ENCODE assay signal across 18 cellular contexts in genomic region chr14:91281346-91281745, GRCh38. TPM values are rescaled to one million over a fixed set of nuclear protein-coding genes. Genes with fewer than 3 reads are reported as not detected.
DNase-seq lines count a peak whose midpoint lies in the region; ATAC-seq and TF ChIP-seq lines count a peak whose summit lies in the region.
"Had no signal": no experiment of that assay in that cellular context is flagged by ENCODE, and none has a peak within 500 bp of the region (broad histone marks: within the 10 kb centered on the region; RNA-seq: fewer than 3 reads in every experiment).

No MANE protein-coding gene starts in this region.

- DNase-seq in Daoy (ENCODE audit: low read depth) (peak; percentile 74), HFFc6 (peak; percentile 68), islet precursor cell (peak; percentile 65), NCI-H345 treated with DMSO at 0.1 percent for 48 hours (lab: John Stamatoyannopoulos, UW; ENCODE audit: unreplicated experiment) (no peak), type B pancreatic cell (ENCODE audit: extremely low spot score, unreplicated experiment) (no peak)
- DNase-seq: CD4-positive, alpha-beta memory T cell; dorsolateral prefrontal cortex; KG1; left ventricle myocardium superior; NCI-H1417; NCI-H526; substantia nigra; T-cell had no signal

- H3K4me3 Mint-ChIP-seq in HFFc6 = no peak overlapping the region
- no peak overlapping the region for H3K4me3 Mint-ChIP-seq in activated T-helper 17 cell treated with anti-CD3 and anti-CD28 coated beads, Interleukin-2, amount 50 U/mL, for 72 hours
- no peak overlapping the region for H3K4me3 Mint-ChIP-seq in type B pancreatic cell
- H3K4me3 Mint-ChIP-seq: activated T-helper 1 cell treated with anti-CD3 and anti-CD28 coated beads, Interleukin-12 subunit alpha, Interleukin-12 subunit beta, Interleukin-2, Interleukin-4 antibody, amounts not matched to agents 30 ng/mL and 10 ng/mL and 1 ng/mL, durations not matched to agents 14 hours and 24 hours and 36 hours; CD4-positive, alpha-beta memory T cell; T-cell had no signal

- H3K27me3 Mint-ChIP-seq in HFFc6 (ENCODE audit: insufficient read depth) = peaks cover 6% of the 10 kb centered on the region
- no peaks in the 10 kb centered on the region for H3K27me3 Mint-ChIP-seq in activated T-helper 17 cell treated with anti-CD3 and anti-CD28 coated beads, Interleukin-2, amount 50 U/mL, for 72 hours
- no peaks in the 10 kb centered on the region for H3K27me3 Mint-ChIP-seq in type B pancreatic cell
- H3K27me3 Mint-ChIP-seq: CD4-positive, alpha-beta memory T cell; T-cell had no signal

- TF ChIP-seq CTCF in HFFc6 (IDR thresholded peaks at IDR 0.05) = no peak
- TF ChIP-seq CTCF in type B pancreatic cell (conservative IDR thresholded peaks at IDR 0.05) = no peak

- H3K4me1 Mint-ChIP-seq in HFFc6 (ENCODE audit: low read depth) (peaks cover 54% of the 10 kb centered on the region), type B pancreatic cell (ENCODE audit: unreplicated experiment) (peaks cover 12% of the 10 kb centered on the region)
- peaks cover 2% of the 10 kb centered on the region for H3K4me1 Mint-ChIP-seq in activated T-helper 17 cell treated with anti-CD3 and anti-CD28 coated beads, Interleukin-2, amount 50 U/mL, for 72 hours

- ATAC-seq in activated T-helper 17 cell treated with anti-CD3 and anti-CD28 coated beads, Interleukin-2, amount 50 U/mL, for 72 hours (replicated peaks) = peak; percentile 52
- ATAC-seq in HG03280 (IDR thresholded peaks at IDR 0.05; ENCODE audit: unreplicated experiment) (no peak), GM18867 (IDR thresholded peaks at IDR 0.05; ENCODE audit: unreplicated experiment) (no peak)
- ATAC-seq: left ventricle myocardium superior, Panc1, T-cell had no signal

- H3K36me3 Mint-ChIP-seq in HFFc6 (ENCODE audit: low read depth) = no peaks in the 10 kb centered on the region
- H3K36me3 Mint-ChIP-seq in activated T-helper 17 cell treated with anti-CD3 and anti-CD28 coated beads, Interleukin-2, amount 50 U/mL, for 72 hours (ENCODE audit: low read depth) = peaks cover 100% of the 10 kb centered on the region
- peaks cover 7% of the 10 kb centered on the region for H3K36me3 Mint-ChIP-seq in type B pancreatic cell

- H3K9me3 Mint-ChIP-seq in HFFc6 (no peaks in the 10 kb centered on the region; the same call in 1 of the 2 replicates), type B pancreatic cell (no peaks in the 10 kb centered on the region)
- no peaks in the 10 kb centered on the region for H3K9me3 Mint-ChIP-seq in activated T-helper 17 cell treated with anti-CD3 and anti-CD28 coated beads, Interleukin-2, amount 50 U/mL, for 72 hours
- H3K9me3 Mint-ChIP-seq: activated T-helper 1 cell treated with anti-CD3 and anti-CD28 coated beads, Interleukin-12 subunit alpha, Interleukin-12 subunit beta, Interleukin-2, Interleukin-4 antibody, amounts not matched to agents 30 ng/mL and 10 ng/mL and 1 ng/mL, durations not matched to agents 14 hours and 24 hours and 36 hours; T-cell had no signal

- H3K27ac Mint-ChIP-seq in HFFc6 (no peak overlapping the region), type B pancreatic cell (no peak overlapping the region)
- H3K27ac Mint-ChIP-seq in activated T-helper 17 cell treated with anti-CD3 and anti-CD28 coated beads, Interleukin-2, amount 50 U/mL, for 72 hours = no peak overlapping the region

RNA-seq across cellular contexts. Expression of gene GPR68, which starts 36.8 kb away (rescaled TPM):
- 10.1 and 11.6 TPM in 2 replicates for total RNA-seq in Daoy (2014; rRNA removed; shearing (Covaris generic))
- total RNA-seq in HFFc6 (2021; fragmentation: NEBNext Ultra II Directional; extraction: Animal tissue kit (Norgen Biotek cat#: 25700)) = under 1 TPM; 0.34 to 0.88 (median 0.52) TPM
- total RNA-seq in activated T-helper 17 cell treated with anti-CD3 and anti-CD28 coated beads, Interleukin-2, amount 50 U/mL, for 72 hours = 10 to 100 TPM; 36.8 to 44.8 TPM
- total RNA-seq in type B pancreatic cell (ENCODE audit: low replicate concordance) = 0.33 and 0.58 TPM in 2 replicates

Comparison
In these comparisons a context has a peak if more than half of its experiments do, and no peak if none do; other contexts are left out.
1. DNase-seq: peak in Daoy (single experiment), HFFc6 (single experiment) and islet precursor cell (single experiment); none in NCI-H345 treated with DMSO at 0.1 percent for 48 hours (single experiment) and type B pancreatic cell (single experiment).